In the genomic region with DNA sequence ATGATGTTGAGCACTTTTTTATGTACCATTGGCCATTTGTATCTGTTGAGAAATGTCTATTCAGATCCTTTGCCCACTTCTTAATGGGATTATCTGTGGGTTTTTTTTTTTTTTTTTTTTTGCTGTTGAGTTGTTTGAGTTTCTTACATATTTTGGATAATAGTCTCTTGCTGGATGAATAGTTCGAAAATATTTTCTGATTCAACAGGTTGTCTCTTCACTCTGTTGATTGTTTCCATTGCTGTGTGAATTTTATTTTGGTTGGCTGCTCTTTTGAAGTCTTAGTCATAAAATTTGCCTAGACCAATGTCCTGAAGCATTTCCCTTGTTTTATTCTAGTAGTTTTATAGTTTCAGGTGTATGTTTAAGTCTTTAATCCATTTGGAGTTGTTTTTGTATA, we compare ENCODE assay signal across 34 cellular contexts.
"Had no signal": no experiment of that assay in that cellular context is flagged by ENCODE, and none has a peak within 500 bp of the region (broad histone marks: within the 10 kb centered on the region; RNA-seq: fewer than 3 reads in every experiment).

No MANE protein-coding gene starts in this region.

- H3K27me3 Mint-ChIP-seq: activated B cell treated with CpG ODN at 0.5 μM for 24 hours; activated CD4-positive, alpha-beta memory T cell treated with anti-CD3 and anti-CD28 coated beads for 36 hours; activated CD4-positive, alpha-beta T cell treated with anti-CD3 and anti-CD28 coated beads, Interleukin-2, amount 10 ng/mL, durations not matched to agents 24 days and 14 days; activated CD8-positive, alpha-beta T cell treated with anti-CD3 and anti-CD28 coated beads for 36 hours; activated naive CD4-positive, alpha-beta T cell treated with anti-CD3 and anti-CD28 coated beads, Interleukin-2, amount 10 ng/mL, durations not matched to agents 7 days and 5 days; activated naive CD4-positive, alpha-beta T cell treated with anti-CD3 and anti-CD28 coated beads, Interleukin-2, amount 50 U/mL, for 24 hours; activated naive CD8-positive, alpha-beta T cell; activated naive CD8-positive, alpha-beta T cell treated with anti-CD3 and anti-CD28 coated beads, Interleukin-2, amount 10 ng/mL, durations not matched to agents 7 days and 5 days; activated naive CD8-positive, alpha-beta T cell treated with anti-CD3 and anti-CD28 coated beads, Interleukin-2, amount 50 U/mL, for 24 hours; activated T-cell treated with anti-CD3 and anti-CD28 coated beads, Interleukin-2, amount 50 U/mL, for 24 hours; brain; central memory CD8-positive, alpha-beta T cell had no signal

- H3K4me1 ChIP-seq: ascending aorta had no signal

- H3K27ac ChIP-seq: ascending aorta, cardiac muscle cell, VCaP had no signal

- ATAC-seq: activated CD8-positive, alpha-beta T cell treated with anti-CD3 and anti-CD28 coated beads for 36 hours; activated naive CD8-positive, alpha-beta T cell treated with anti-CD3 and anti-CD28 coated beads, Interleukin-2, amount 50 U/mL, for 24 hours had no signal

- DNase-seq: activated B cell treated with CpG ODN at 0.5 μM for 24 hours; activated CD4-positive, alpha-beta memory T cell treated with anti-CD3 and anti-CD28 coated beads for 36 hours; activated CD4-positive, alpha-beta T cell treated with anti-CD3 and anti-CD28 coated beads for 4 hours; activated CD4-positive, alpha-beta T cell treated with anti-CD3 and anti-CD28 coated beads, Interleukin-2, amount 10 ng/mL, durations not matched to agents 24 days and 14 days; activated CD4-positive, alpha-beta T cell treated with anti-CD3 and anti-CD28 coated beads, Interleukin-2, amount 50 U/mL, for 1 hour; activated CD4-positive, alpha-beta T cell treated with anti-CD3 and anti-CD28 coated beads, Interleukin-2, amount 50 U/mL, for 4 hours; activated CD4-positive, CD25-positive, alpha-beta regulatory T cell treated with anti-CD3 and anti-CD28 coated beads, Interleukin-2, amount 50 U/mL, for 72 hours; activated CD8-positive, alpha-beta memory T cell treated with anti-CD3 and anti-CD28 coated beads, Interleukin-2, amount 50 U/mL, for 48 hours; activated CD8-positive, alpha-beta T cell treated with anti-CD3 and anti-CD28 coated beads for 36 hours; activated effector memory CD4-positive, alpha-beta T cell treated with Interleukin-2 at 50 U/mL for 16 hours; activated gamma-delta T cell; activated naive CD4-positive, alpha-beta T cell treated with anti-CD3 and anti-CD28 coated beads, Interleukin-2, amount 10 ng/mL, durations not matched to agents 7 days and 5 days; activated naive CD4-positive, alpha-beta T cell treated with Interleukin-2 at 50 U/mL for 16 hours; activated naive CD8-positive, alpha-beta T cell treated with anti-CD3 and anti-CD28 coated beads, Interleukin-2, amount 10 ng/mL, durations not matched to agents 7 days and 5 days; activated naive CD8-positive, alpha-beta T cell treated with anti-CD3 and anti-CD28 coated beads, Interleukin-2, amount 50 U/mL, for 24 hours; activated T-cell treated with anti-CD3 and anti-CD28 coated beads, Interleukin-2, amount 50 U/mL, for 24 hours; activated T-cell treated with anti-CD3 and anti-CD28 coated beads, Interleukin-2, amount 50 U/mL, for 48 hours; amygdala; anterior cingulate cortex; caudate nucleus; cerebellar nuclear complex; T-helper 1 cell; T-helper 2 cell; T-helper 9 cell had no signal

- H3K4me3 Mint-ChIP-seq: activated B cell treated with CpG ODN at 0.5 μM for 24 hours; activated CD4-positive, alpha-beta memory T cell treated with anti-CD3 and anti-CD28 coated beads for 36 hours; activated CD4-positive, alpha-beta T cell treated with anti-CD3 and anti-CD28 coated beads, Interleukin-2, amount 10 ng/mL, durations not matched to agents 24 days and 14 days; activated CD8-positive, alpha-beta T cell treated with anti-CD3 and anti-CD28 coated beads for 36 hours; activated naive CD4-positive, alpha-beta T cell treated with anti-CD3 and anti-CD28 coated beads, Interleukin-2, amount 10 ng/mL, durations not matched to agents 7 days and 5 days; activated naive CD4-positive, alpha-beta T cell treated with anti-CD3 and anti-CD28 coated beads, Interleukin-2, amount 50 U/mL, for 24 hours; activated naive CD8-positive, alpha-beta T cell; activated naive CD8-positive, alpha-beta T cell treated with anti-CD3 and anti-CD28 coated beads, Interleukin-2, amount 10 ng/mL, durations not matched to agents 7 days and 5 days; activated naive CD8-positive, alpha-beta T cell treated with anti-CD3 and anti-CD28 coated beads, Interleukin-2, amount 50 U/mL, for 24 hours; activated T-cell treated with anti-CD3 and anti-CD28 coated beads, Interleukin-2, amount 50 U/mL, for 24 hours; brain; central memory CD8-positive, alpha-beta T cell; T-helper 1 cell treated with Interleukin-12 subunit alpha and Interleukin-12 subunit beta and Interleukin-4 antibody, amounts not matched to agents 30 μg/mL and 1 μg/mL, for 36 hours; T-helper 2 cell treated with Interferon-gamma antibody and Interleukin-4, amounts not matched to agents 5 μg/mL and 100 μg/mL, for 36 hours had no signal

- H3K4me3 ChIP-seq: ascending aorta, cardiac muscle cell had no signal

- H3K27ac Mint-ChIP-seq: activated B cell treated with CpG ODN at 0.5 μM for 24 hours; activated CD4-positive, alpha-beta memory T cell treated with anti-CD3 and anti-CD28 coated beads for 36 hours; activated CD4-positive, alpha-beta T cell treated with anti-CD3 and anti-CD28 coated beads, Interleukin-2, amount 10 ng/mL, durations not matched to agents 24 days and 14 days; activated CD8-positive, alpha-beta T cell treated with anti-CD3 and anti-CD28 coated beads for 36 hours; activated naive CD4-positive, alpha-beta T cell treated with anti-CD3 and anti-CD28 coated beads, Interleukin-2, amount 10 ng/mL, durations not matched to agents 7 days and 5 days; activated naive CD4-positive, alpha-beta T cell treated with anti-CD3 and anti-CD28 coated beads, Interleukin-2, amount 50 U/mL, for 24 hours; activated naive CD8-positive, alpha-beta T cell; activated naive CD8-positive, alpha-beta T cell treated with anti-CD3 and anti-CD28 coated beads, Interleukin-2, amount 10 ng/mL, durations not matched to agents 7 days and 5 days; activated naive CD8-positive, alpha-beta T cell treated with anti-CD3 and anti-CD28 coated beads, Interleukin-2, amount 50 U/mL, for 24 hours; activated T-cell treated with anti-CD3 and anti-CD28 coated beads, Interleukin-2, amount 50 U/mL, for 24 hours; activated T-helper 2 cell treated with anti-CD3 and anti-CD28 coated beads, Interferon-gamma antibody, Interleukin-2, Interleukin-4, amounts not matched to agents 10 μg/mL and 5 μg/mL and 100 μg/mL, durations not matched to agents 14 hours and 24 hours and 36 hours; brain; T-helper 1 cell treated with Interleukin-12 subunit alpha and Interleukin-12 subunit beta and Interleukin-4 antibody, amounts not matched to agents 30 μg/mL and 1 μg/mL, for 36 hours; T-helper 2 cell treated with Interferon-gamma antibody and Interleukin-4, amounts not matched to agents 5 μg/mL and 100 μg/mL, for 36 hours had no signal

- H3K4me1 Mint-ChIP-seq: activated B cell treated with CpG ODN at 0.5 μM for 24 hours; brain; central memory CD8-positive, alpha-beta T cell had no signal

- H3K36me3 ChIP-seq: ascending aorta, cardiac muscle cell had no signal
